Comparison of ENCODE assay signal across 8 cellular contexts in genomic region chr17:7261377-7262191, GRCh38. TPM values are rescaled to one million over a fixed set of nuclear protein-coding genes. Genes with fewer than 3 reads are reported as not detected.
DNase-seq lines count a peak whose midpoint lies in the region; ATAC-seq and TF ChIP-seq lines count a peak whose summit lies in the region.

No MANE protein-coding gene starts in this region.

- ATAC-seq in HG02610 (IDR thresholded peaks at IDR 0.05; ENCODE audit: unreplicated experiment), result no peak

- H3K4me1 ChIP-seq in Peyer's patch, result peaks cover 0 to 31% (median 14%) of the 10 kb centered on the region in 4 donors
- H3K4me1 ChIP-seq in endocrine pancreas (ENCODE audit: control insufficient read depth, insufficient read depth, low read length), result no peaks in the 10 kb centered on the region
- H3K4me1 ChIP-seq in muscle layer of duodenum (ENCODE audit: control insufficient read depth in 1 of 2, insufficient read depth in 2 of 2, low read length in 2 of 2), result peaks cover 0 to 32% of the 10 kb centered on the region in 2 donors

- peaks cover 0 to 10% of the 10 kb centered on the region in 2 donors for H3K27me3 ChIP-seq in Peyer's patch
- no peaks in the 10 kb centered on the region for H3K27me3 ChIP-seq in endocrine pancreas (ENCODE audit: control insufficient read depth, insufficient read depth, low read length)
- peaks cover 28% of the 10 kb centered on the region for H3K27me3 ChIP-seq in muscle layer of duodenum (ENCODE audit: low read depth, low read length)

- H3K27ac ChIP-seq in C4-2B (peak overlapping the region; percentile 99), Peyer's patch (peak overlapping the region; percentile 73 to 99 (median 90)), muscle layer of duodenum (ENCODE audit: low read length) (peak overlapping the region; percentile 54)

- TF ChIP-seq POLR2A in Peyer's patch (IDR thresholded peaks at IDR 0.05), result no peak

- H3K9me3 ChIP-seq in Peyer's patch, result no peaks in the 10 kb centered on the region
- H3K9me3 ChIP-seq in endocrine pancreas (ENCODE audit: control insufficient read depth, low read length), result no peaks in the 10 kb centered on the region
- no peaks in the 10 kb centered on the region for H3K9me3 ChIP-seq in muscle layer of duodenum (ENCODE audit: control insufficient read depth in 1 of 2, low read length in 2 of 2)

- peak overlapping the region; percentile 96 for H3K9ac ChIP-seq in endocrine pancreas (ENCODE audit: control insufficient read depth, insufficient read depth, low read length)

- H3K4me3 ChIP-seq in Peyer's patch (peak overlapping the region; percentile 48 to 93 (median 68)), endocrine pancreas (ENCODE audit: control insufficient read depth, insufficient read depth, low read length) (no peak overlapping the region), muscle layer of duodenum (ENCODE audit: low read depth in 1 of 2, low read length in 2 of 2) (peak overlapping the region; percentile 42 to 60)

- TF ChIP-seq CTCF in C4-2B (conservative IDR thresholded peaks at IDR 0.05) (no peak), Peyer's patch (IDR thresholded peaks at IDR 0.05) (no peak)

- H3K36me3 ChIP-seq in Peyer's patch (peaks cover 0 to 24% (median 0%) of the 10 kb centered on the region in 3 donors), endocrine pancreas (ENCODE audit: control insufficient read depth, insufficient read depth, low read length) (no peaks in the 10 kb centered on the region), muscle layer of duodenum (ENCODE audit: control insufficient read depth in 1 of 2, insufficient read depth in 2 of 2, low read length in 2 of 2) (peaks cover 20 to 29% of the 10 kb centered on the region in 2 donors)

- peak in 1 of 3 donors; percentile 64 for DNase-seq in Peyer's patch
- DNase-seq in amygdala (lab: John Stamatoyannopoulos, UW), result no peak
- DNase-seq in dedifferentiated amniotic fluid mesenchymal stem cell (ENCODE audit: extremely low spot score), result no peak
- DNase-seq in SW480 (ENCODE audit: low spot score), result no peak

RNA-seq across cellular contexts. Expression of gene CLDN7, which starts 0.7 kb away (rescaled TPM):
- total RNA-seq in Peyer's patch, result 1,000 to 10,000 TPM in 1 of 4 donors, 100 to 1,000 TPM in 2, 10 to 100 TPM in 1; 80.0 to 1,052 (median 864) TPM

RNA-seq across cellular contexts. Expression of gene ELP5, which starts 9.6 kb away (rescaled TPM):
- 10 to 100 TPM; 15.1 to 75.1 (median 29.0) TPM for total RNA-seq in Peyer's patch

RNA-seq across cellular contexts. Expression of gene CTDNEP1, which starts 10.1 kb away (rescaled TPM):
- total RNA-seq in Peyer's patch, result 10 to 100 TPM; 55.3 to 86.9 (median 76.4) TPM

RNA-seq across cellular contexts. Expression of gene GABARAP, which starts 19.3 kb away (rescaled TPM):
- total RNA-seq in Peyer's patch, result 100 to 1,000 TPM; 288 to 521 (median 367) TPM

RNA-seq across cellular contexts. Expression of gene SLC2A4, which starts 19.9 kb away (rescaled TPM):
- 1 to 10 TPM in 3 of 4 donors, not detected in 1; 1.1 to 7.6 (median 4.8) TPM for total RNA-seq in Peyer's patch
